8 cellular contexts compared by ENCODE assay signal in genomic region chr11:108496643-108497256, GRCh38. TPM values are rescaled to one million over a fixed set of nuclear protein-coding genes. Genes with fewer than 3 reads are reported as not detected.
DNase-seq lines count a peak whose midpoint lies in the region; ATAC-seq, FAIRE-seq and TF ChIP-seq lines count a peak whose summit lies in the region.

No MANE protein-coding gene starts in this region.

- peaks cover 9% of the 10 kb centered on the region; the same call in 1 of the 2 replicates for H3K27me3 ChIP-seq in iPS-20b (ENCODE audit: insufficient read depth, low read length)
- no peaks in the 10 kb centered on the region for H3K27me3 ChIP-seq in stomach

- H3K4me3 ChIP-seq in iPS-20b (ENCODE audit: low read length) (peak overlapping the region; percentile 68), stomach (peak overlapping the region; percentile 64 to 85 (median 73))

- no peak for TF ChIP-seq CTCF in stomach (IDR thresholded peaks at IDR 0.05)

- WGBS in stomach, 5 donors, result 77 to 88% (median 84%) methylated on average over 7 of the region's 7 CpGs

- TF ChIP-seq EP300 in stomach (IDR thresholded peaks at IDR 0.05), result no peak

- H3K36me3 Mint-ChIP-seq in T-helper 1 cell treated with Interleukin-12 subunit alpha and Interleukin-12 subunit beta and Interleukin-4 antibody, amounts not matched to agents 30 μg/mL and 1 μg/mL, for 36 hours (ENCODE audit: low read depth), result peaks cover 6% of the 10 kb centered on the region
- H3K36me3 Mint-ChIP-seq in activated CD4-positive, alpha-beta memory T cell treated with anti-CD3 and anti-CD28 coated beads for 36 hours, result peaks cover 3% of the 10 kb centered on the region

- H3K27ac Mint-ChIP-seq in T-helper 1 cell treated with Interleukin-12 subunit alpha and Interleukin-12 subunit beta and Interleukin-4 antibody, amounts not matched to agents 30 μg/mL and 1 μg/mL, for 36 hours, result peak overlapping the region; percentile 100
- H3K27ac Mint-ChIP-seq in activated CD4-positive, alpha-beta memory T cell treated with anti-CD3 and anti-CD28 coated beads for 36 hours, result peak overlapping the region; percentile 99

- intact Hi-C loops in activated CD4-positive, alpha-beta memory T cell treated with anti-CD3 and anti-CD28 coated beads for 36 hours (cut with micrococcal nuclease), result loop anchor here (1.0 to 10.0 kb wide), 9 partner anchors 29 to 374 kb away; partner anchors contain the start of genes ACAT1, ATM, C11orf65 and DDX10
- intact Hi-C loops in stomach (cut with DNase I; ENCODE audit: low total_unique reads), result no loop called here

- H3K36me3 ChIP-seq in iPS-20b (ENCODE audit: insufficient read depth, low read depth, low read length) (no peaks in the 10 kb centered on the region), stomach (no peaks in the 10 kb centered on the region)

- no peaks in the 10 kb centered on the region for H3K9me3 Mint-ChIP-seq in T-helper 1 cell treated with Interleukin-12 subunit alpha and Interleukin-12 subunit beta and Interleukin-4 antibody, amounts not matched to agents 30 μg/mL and 1 μg/mL, for 36 hours
- no peaks in the 10 kb centered on the region for H3K9me3 Mint-ChIP-seq in activated CD4-positive, alpha-beta memory T cell treated with anti-CD3 and anti-CD28 coated beads for 36 hours

- no peak for FAIRE-seq in frontal cortex (lab: Jason Lieb, UNC)

- CTCF ChIA-PET in activated CD4-positive, alpha-beta memory T cell treated with anti-CD3 and anti-CD28 coated beads for 36 hours (lab: Charles Lee), result no interaction called here

- DNase-seq in T-helper 1 cell (no peak), stomach (no peak), frontal cortex (ENCODE audit: low spot score in 2 of 2) (no peak)
- DNase-seq in activated CD4-positive, alpha-beta memory T cell treated with anti-CD3 and anti-CD28 coated beads for 36 hours, result no peak

- no peak for TF ChIP-seq POLR2A in stomach (IDR thresholded peaks at IDR 0.05)

- H3K9me3 ChIP-seq in iPS-20b (ENCODE audit: insufficient read depth, low read depth, low read length), result no peaks in the 10 kb centered on the region
- H3K9me3 ChIP-seq in stomach, result no peaks in the 10 kb centered on the region

- POLR2A ChIA-PET in activated CD4-positive, alpha-beta memory T cell treated with anti-CD3 and anti-CD28 coated beads for 36 hours (lab: Charles Lee), result no interaction called here

- H3K4me1 ChIP-seq in iPS-20b (ENCODE audit: insufficient read depth, low read length) (no peaks in the 10 kb centered on the region; the same call in 1 of the 2 replicates), stomach (peaks cover 10 to 31% (median 17%) of the 10 kb centered on the region in 4 donors)

- ATAC-seq in HG03196 (IDR thresholded peaks at IDR 0.05; ENCODE audit: unreplicated experiment) (no peak), HG03135 (IDR thresholded peaks at IDR 0.05; ENCODE audit: unreplicated experiment) (no peak)

- H3K27ac ChIP-seq in iPS-20b (ENCODE audit: low read length) (no peak overlapping the region), stomach (peak overlapping the region; percentile 8 to 98 (median 95))

- peaks cover 22% of the 10 kb centered on the region for H3K4me1 Mint-ChIP-seq in T-helper 1 cell treated with Interleukin-12 subunit alpha and Interleukin-12 subunit beta and Interleukin-4 antibody, amounts not matched to agents 30 μg/mL and 1 μg/mL, for 36 hours (ENCODE audit: low read depth)
- peaks cover 20% of the 10 kb centered on the region for H3K4me1 Mint-ChIP-seq in activated CD4-positive, alpha-beta memory T cell treated with anti-CD3 and anti-CD28 coated beads for 36 hours (ENCODE audit: low read depth)

- H3K27me3 Mint-ChIP-seq in T-helper 1 cell treated with Interleukin-12 subunit alpha and Interleukin-12 subunit beta and Interleukin-4 antibody, amounts not matched to agents 30 μg/mL and 1 μg/mL, for 36 hours (ENCODE audit: low read depth), result peaks cover 3% of the 10 kb centered on the region
- no peaks in the 10 kb centered on the region for H3K27me3 Mint-ChIP-seq in activated CD4-positive, alpha-beta memory T cell treated with anti-CD3 and anti-CD28 coated beads for 36 hours

- peak overlapping the region; percentile 89; the same call in 1 of the 2 replicates for H3K9ac ChIP-seq in iPS-20b (ENCODE audit: low read depth, low read length)

- H3K4me3 Mint-ChIP-seq in T-helper 1 cell treated with Interleukin-12 subunit alpha and Interleukin-12 subunit beta and Interleukin-4 antibody, amounts not matched to agents 30 μg/mL and 1 μg/mL, for 36 hours, result peak overlapping the region; percentile 99
- H3K4me3 Mint-ChIP-seq in activated CD4-positive, alpha-beta memory T cell treated with anti-CD3 and anti-CD28 coated beads for 36 hours, result peak overlapping the region; percentile 95

RNA-seq across cellular contexts. Expression of gene POGLUT3, which starts 1.4 kb away (rescaled TPM):
- 1 to 10 TPM; 9.2 to 9.9 TPM for total RNA-seq in activated CD4-positive, alpha-beta memory T cell treated with anti-CD3 and anti-CD28 coated beads for 36 hours
- total RNA-seq in stomach (10 to 100 TPM; 12.5 to 43.7 (median 23.9) TPM), frontal cortex (5.7 TPM)
- polyA plus RNA-seq in stomach, result 1 to 10 TPM; 5.7 to 8.5 (median 6.1) TPM

RNA-seq across cellular contexts. Expression of gene C11orf65, which starts 29.4 kb away (rescaled TPM):
- total RNA-seq in activated CD4-positive, alpha-beta memory T cell treated with anti-CD3 and anti-CD28 coated beads for 36 hours, result 1 to 10 TPM; 1.0 to 2.0 TPM
- total RNA-seq in stomach (1 to 10 TPM in 1 of 5 donors, not detected in 4; 5.0 TPM), frontal cortex (0.41 TPM)
- 1 to 10 TPM in 1 of 3 donors, under 1 TPM in 1, not detected in 1; 0.33 to 1.1 TPM for polyA plus RNA-seq in stomach
